10 cellular contexts compared by ENCODE assay signal in the genomic region with DNA sequence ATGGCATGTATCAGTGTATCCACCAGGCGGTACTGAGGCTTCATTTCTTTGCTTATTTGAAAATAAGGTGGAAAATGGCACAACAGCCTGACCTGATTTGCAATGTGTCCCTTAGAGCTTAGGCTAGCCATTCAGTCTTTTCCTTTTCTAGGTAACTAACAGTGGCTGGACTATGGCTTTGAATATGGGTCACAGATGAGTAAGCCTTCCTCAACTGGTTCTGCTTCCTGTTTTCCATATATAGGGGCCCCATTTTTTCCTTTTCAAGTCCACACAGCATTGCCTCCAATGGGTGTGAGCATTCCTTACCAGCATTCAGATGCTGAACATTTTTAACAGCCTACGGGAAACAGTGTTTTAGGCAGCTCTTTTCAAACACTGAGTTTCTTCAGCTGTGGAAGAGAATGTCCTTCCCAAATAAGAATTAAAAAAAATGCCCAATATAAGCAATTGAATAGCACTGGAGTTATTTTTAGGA. TPM values are rescaled to one million over a fixed set of nuclear protein-coding genes. Genes with fewer than 3 reads are reported as not detected.
DNase-seq lines count a peak whose midpoint lies in the region; ATAC-seq, FAIRE-seq and TF ChIP-seq lines count a peak whose summit lies in the region.
"Had no signal": no experiment of that assay in that cellular context is flagged by ENCODE, and none has a peak within 500 bp of the region (broad histone marks: within the 10 kb centered on the region; RNA-seq: fewer than 3 reads in every experiment).

No MANE protein-coding gene starts in this region.

- peak; percentile 63 for TF ChIP-seq CTCF in chondrocyte (IDR thresholded peaks at IDR 0.05)
- TF ChIP-seq CTCF in right lobe of liver (IDR thresholded peaks at IDR 0.05), result no peak
- TF ChIP-seq CTCF in D721Med (IDR thresholded peaks at IDR 0.05; ENCODE audit: insufficient read depth, missing control alignments), result no peak

- H3K4me3 Mint-ChIP-seq in chondrocyte (ENCODE audit: unreplicated experiment), result peak overlapping the region; percentile 32

- peak; percentile 38 for TF ChIP-seq POLR2A in right lobe of liver (IDR thresholded peaks at IDR 0.05)

- H3K4me3 ChIP-seq in right lobe of liver, result no peak overlapping the region

- peak overlapping the region in 2 of 3 donors; percentile 29 to 35 for H3K27ac ChIP-seq in right lobe of liver

- no peaks in the 10 kb centered on the region for H3K27me3 ChIP-seq in right lobe of liver

- H3K27me3 Mint-ChIP-seq in chondrocyte (ENCODE audit: low read depth), result no peaks in the 10 kb centered on the region

- intact Hi-C loops in right lobe of liver (cut with DNase I), result no loop called here

- DNase-seq in A172 (ENCODE audit: low spot score) (peak; percentile 82), KBM-7 (peak; percentile 59), chondrocyte (ENCODE audit: low spot score) (no peak), right lobe of liver (no peak), left lobe of liver (ENCODE audit: low spot score) (no peak), D721Med (ENCODE audit: insufficient read length, low spot score) (no peak), GF-D8 (lab: John Stamatoyannopoulos, UW) (no peak), NCI-H345 (lab: John Stamatoyannopoulos, UW) (no peak)
- DNase-seq: NCI-H187 treated with DMSO at 0.1 percent for 48 hours had no signal

- ATAC-seq in right lobe of liver, result peak in 2 of 4 donors; percentile 6 to 13
- no peak for ATAC-seq in left lobe of liver

- H3K36me3 Mint-ChIP-seq in chondrocyte (ENCODE audit: low read depth), result no peaks in the 10 kb centered on the region

- H3K4me1 ChIP-seq in right lobe of liver, result peaks cover 0 to 8% (median 2%) of the 10 kb centered on the region in 4 donors

- in situ Hi-C loops in KBM-7 (cut with MboI; ENCODE audit: low pct_unique_long_range_greater_than_20kb, low sequenced_read_pairs), result no loop called here

- H3K9me3 Mint-ChIP-seq in chondrocyte (ENCODE audit: low read depth), result peaks cover 9% of the 10 kb centered on the region

- H3K27ac Mint-ChIP-seq in chondrocyte (ENCODE audit: unreplicated experiment), result peak overlapping the region; percentile 90

- 54% methylated on average over 2 of the region's 2 CpGs for WGBS in right lobe of liver (ENCODE audit: insufficient coverage, low coverage, low lambda C conversion rate, missing lambda C conversion rate)

- peaks cover 48% of the 10 kb centered on the region for H3K4me1 Mint-ChIP-seq in chondrocyte (ENCODE audit: low read depth)

- FAIRE-seq in D721Med (lab: Jason Lieb, UNC), result no peak
- FAIRE-seq: frontal cortex had no signal

- H3K36me3 ChIP-seq in right lobe of liver, result no peaks in the 10 kb centered on the region

- H3K9me3 ChIP-seq in right lobe of liver, result no peaks in the 10 kb centered on the region

RNA-seq across cellular contexts. Expression of a gene that starts 3.9 kb away (rescaled TPM):
- 1,202 and 1,616 TPM in 2 replicates for total RNA-seq in A172 (2014; rRNA removed; shearing (Covaris generic))
- total RNA-seq in chondrocyte (951 to 1,280 TPM (median 1,183 TPM) in 3 replicates), right lobe of liver (100 to 1,000 TPM; 120 to 301 (median 239) TPM), left lobe of liver (142 TPM)

Comparison
In these comparisons a context has a peak if more than half of its experiments do, and no peak if none do; other contexts are left out.
1. DNase-seq: peak in A172 (single experiment) and KBM-7 (single experiment); none in chondrocyte (single experiment), right lobe of liver (0 of 3), left lobe of liver (single experiment), D721Med (single experiment), GF-D8 (single experiment) and NCI-H345 (single experiment).